ENCODE assay signal across 23 cellular contexts in genomic region chr20:22802296-22802695, GRCh38.
"Had no signal": no experiment of that assay in that cellular context is flagged by ENCODE, and none has a peak within 500 bp of the region (broad histone marks: within the 10 kb centered on the region; RNA-seq: fewer than 3 reads in every experiment).

No MANE protein-coding gene starts in this region.

- H3K4me1 Mint-ChIP-seq: activated naive CD8-positive, alpha-beta T cell treated with anti-CD3 and anti-CD28 coated beads for 36 hours; naive thymus-derived CD8-positive, alpha-beta T cell had no signal

- H3K27me3 ChIP-seq: colonic mucosa, ovary, right atrium auricular region, thyroid gland had no signal

- H3K27ac ChIP-seq: colonic mucosa, dorsolateral prefrontal cortex, esophagus squamous epithelium, heart right ventricle, lower lobe of right lung, neutrophil, ovary, prostate gland, right atrium auricular region, thyroid gland had no signal

- H3K9me3 Mint-ChIP-seq: activated naive CD8-positive, alpha-beta T cell treated with anti-CD3 and anti-CD28 coated beads for 36 hours; activated T-cell treated with anti-CD3 and anti-CD28 coated beads, Interleukin-2, amount 50 U/mL, for 4 hours had no signal

- ATAC-seq: activated T-cell treated with anti-CD3 and anti-CD28 coated beads, Interleukin-2, amount 50 U/mL, for 4 hours; effector memory CD8-positive, alpha-beta T cell; heart right ventricle; left lobe of liver; lower lobe of right lung; naive thymus-derived CD8-positive, alpha-beta T cell; WTC11 had no signal

- H3K36me3 ChIP-seq: colonic mucosa, esophagus squamous epithelium, heart right ventricle, lower lobe of right lung, neutrophil, ovary, prostate gland, right atrium auricular region, thyroid gland had no signal

- DNase-seq: activated CD4-positive, alpha-beta T cell treated with anti-CD3 and anti-CD28 coated beads, Interleukin-2, amount 50 U/mL, for 4 hours; activated CD8-positive, alpha-beta memory T cell treated with anti-CD3 and anti-CD28 coated beads, Interleukin-2, amount 50 U/mL, for 48 hours; activated naive CD4-positive, alpha-beta T cell treated with Interleukin-2 at 50 U/mL for 16 hours; activated naive CD8-positive, alpha-beta T cell treated with anti-CD3 and anti-CD28 coated beads for 36 hours; activated T-cell treated with anti-CD3 and anti-CD28 coated beads, Interleukin-2, amount 50 U/mL, for 4 hours; colonic mucosa; dorsolateral prefrontal cortex; effector memory CD8-positive, alpha-beta T cell; esophagus squamous epithelium; heart right ventricle; lower lobe of right lung; naive thymus-derived CD8-positive, alpha-beta T cell; ovary; stimulated activated CD4-positive, alpha-beta T cell treated with anti-CD3 and anti-CD28 coated beads, Interleukin-4, amount 100 ng/mL, for 24 hours; stimulated activated naive CD4-positive, alpha-beta T cell treated with Interleukin-2 at 50 U/mL for 16 hours; substantia nigra; T-helper 9 cell; thyroid gland had no signal

- H3K4me3 ChIP-seq: colonic mucosa, dorsolateral prefrontal cortex, esophagus squamous epithelium, heart right ventricle, lower lobe of right lung, ovary, prostate gland, right atrium auricular region, thyroid gland had no signal

- H3K27me3 Mint-ChIP-seq: activated naive CD8-positive, alpha-beta T cell treated with anti-CD3 and anti-CD28 coated beads for 36 hours; effector memory CD8-positive, alpha-beta T cell had no signal

- H3K9me3 ChIP-seq: colonic mucosa, esophagus squamous epithelium, heart right ventricle, lower lobe of right lung, neutrophil, ovary, prostate gland, right atrium auricular region, thyroid gland had no signal

- H3K4me1 ChIP-seq: colonic mucosa, lower lobe of right lung, prostate gland, right atrium auricular region, thyroid gland had no signal

- H3K4me3 Mint-ChIP-seq: activated naive CD8-positive, alpha-beta T cell treated with anti-CD3 and anti-CD28 coated beads for 36 hours; activated T-cell treated with anti-CD3 and anti-CD28 coated beads, Interleukin-2, amount 50 U/mL, for 4 hours; effector memory CD8-positive, alpha-beta T cell; naive thymus-derived CD8-positive, alpha-beta T cell; WTC11 had no signal

- H3K36me3 Mint-ChIP-seq: activated naive CD8-positive, alpha-beta T cell treated with anti-CD3 and anti-CD28 coated beads for 36 hours; naive thymus-derived CD8-positive, alpha-beta T cell; WTC11 had no signal

- H3K27ac Mint-ChIP-seq: activated naive CD8-positive, alpha-beta T cell treated with anti-CD3 and anti-CD28 coated beads for 36 hours; effector memory CD8-positive, alpha-beta T cell; naive thymus-derived CD8-positive, alpha-beta T cell; WTC11 had no signal
